In genomic region chr6:43180985-43181384, GRCh38 we compare ENCODE assay signal across 9 cellular contexts. TPM values are rescaled to one million over a fixed set of nuclear protein-coding genes. Genes with fewer than 3 reads are reported as not detected.
DNase-seq lines count a peak whose midpoint lies in the region; ATAC-seq and TF ChIP-seq lines count a peak whose summit lies in the region.
"Had no signal": no experiment of that assay in that cellular context is flagged by ENCODE, and none has a peak within 500 bp of the region (broad histone marks: within the 10 kb centered on the region; RNA-seq: fewer than 3 reads in every experiment).

No MANE protein-coding gene starts in this region.

- no peak for TF ChIP-seq POLR2A in breast epithelium (IDR thresholded peaks at IDR 0.05)

- H3K9me3 ChIP-seq in DOHH2 (ENCODE audit: control insufficient read depth, insufficient read depth, low read length), result no peaks in the 10 kb centered on the region
- H3K9me3 ChIP-seq in breast epithelium, result no peaks in the 10 kb centered on the region
- no peaks in the 10 kb centered on the region for H3K9me3 ChIP-seq in neural progenitor cell (ENCODE audit: low read depth)

- no peak overlapping the region for H3K4me3 ChIP-seq in DOHH2 (ENCODE audit: low read length)
- H3K4me3 ChIP-seq in breast epithelium, result no peak overlapping the region
- no peak overlapping the region for H3K4me3 ChIP-seq in neural progenitor cell

- H3K27me3 ChIP-seq in DOHH2 (ENCODE audit: control insufficient read depth, low read length) (no peaks in the 10 kb centered on the region), breast epithelium (no peaks in the 10 kb centered on the region), neural progenitor cell (no peaks in the 10 kb centered on the region)

- peaks cover 7% of the 10 kb centered on the region for H3K27me3 Mint-ChIP-seq in neural progenitor cell (ENCODE audit: insufficient read depth, low read depth)

- DNase-seq in NAMALWA (ENCODE audit: low spot score) (peak; percentile 24), breast epithelium (ENCODE audit: low spot score in 2 of 2) (no peak), neural progenitor cell (ENCODE audit: low spot score) (no peak), caudate nucleus (lab: John Stamatoyannopoulos, UW) (no peak), MV-4-11 (lab: John Stamatoyannopoulos, UW) (no peak)
- DNase-seq: NCI-H1436 treated with DMSO at 0.1 percent for 48 hours had no signal

- peak overlapping the region; percentile 7 for H3K27ac Mint-ChIP-seq in neural progenitor cell

- H3K4me1 Mint-ChIP-seq in neural progenitor cell, result peaks cover 22% of the 10 kb centered on the region

- H3K4me2 ChIP-seq in DOHH2 (ENCODE audit: low read length) (peak overlapping the region; percentile 91), neural progenitor cell (peak overlapping the region; percentile 98)

- H3K36me3 Mint-ChIP-seq in neural progenitor cell, result peaks cover 11% of the 10 kb centered on the region

- peak overlapping the region; percentile 89 for H3K4me3 Mint-ChIP-seq in neural progenitor cell

- ATAC-seq in GM18868 (IDR thresholded peaks at IDR 0.05; ENCODE audit: unreplicated experiment), result no peak
- no peak for ATAC-seq in GM18861 (IDR thresholded peaks at IDR 0.05; ENCODE audit: unreplicated experiment)

- H3K79me2 ChIP-seq in DOHH2 (ENCODE audit: control insufficient read depth, low read length) (peaks cover 29% of the 10 kb centered on the region), neural progenitor cell (ENCODE audit: low read depth) (peaks cover 4% of the 10 kb centered on the region)

- peaks cover 21% of the 10 kb centered on the region for H3K4me1 ChIP-seq in DOHH2 (ENCODE audit: control insufficient read depth, low read length)
- H3K4me1 ChIP-seq in breast epithelium, result peaks cover 0 to 9% of the 10 kb centered on the region in 2 donors
- H3K4me1 ChIP-seq in neural progenitor cell, result no peaks in the 10 kb centered on the region

- TF ChIP-seq CTCF in DOHH2 (IDR thresholded peaks at IDR 0.05; ENCODE audit: low read depth, low read length, poor library complexity, severe bottlenecking) (no peak), breast epithelium (IDR thresholded peaks at IDR 0.05) (no peak), neural progenitor cell (IDR thresholded peaks at IDR 0.05) (no peak)

- H3K9ac ChIP-seq in neural progenitor cell, result no peak overlapping the region

- H2AFZ ChIP-seq in neural progenitor cell (replicated peaks), result no peak overlapping the region

- no peaks in the 10 kb centered on the region for H3K9me3 Mint-ChIP-seq in neural progenitor cell

- H3K27ac ChIP-seq in DOHH2 (ENCODE audit: low read depth, low read length), result peak overlapping the region; percentile 32; the same call in 1 of the 2 replicates
- H3K27ac ChIP-seq in breast epithelium, result peak overlapping the region; percentile 86 to 93
- no peak overlapping the region for H3K27ac ChIP-seq in neural progenitor cell
- H3K27ac ChIP-seq in caudate nucleus (ENCODE audit: low read depth, low read length), result no peak overlapping the region

- H4K20me1 ChIP-seq in DOHH2 (ENCODE audit: control insufficient read depth, insufficient read depth, low read depth, low read length) (no peaks in the 10 kb centered on the region), neural progenitor cell (ENCODE audit: low read depth) (peaks cover 4% of the 10 kb centered on the region)

- peaks cover 15% of the 10 kb centered on the region for H3F3A ChIP-seq in DOHH2 (ENCODE audit: control insufficient read depth, insufficient read depth)
- peaks cover 33% of the 10 kb centered on the region for H3F3A ChIP-seq in neural progenitor cell (ENCODE audit: low read depth)

- H3K9me2 ChIP-seq in DOHH2 (replicated peaks; ENCODE audit: control insufficient read depth, low read length), result no peaks in the 10 kb centered on the region

- H3K36me3 ChIP-seq in DOHH2 (ENCODE audit: control insufficient read depth, low read length) (peaks cover 56% of the 10 kb centered on the region), breast epithelium (no peaks in the 10 kb centered on the region), neural progenitor cell (no peaks in the 10 kb centered on the region)

- intact Hi-C loops in breast epithelium (cut with DNase I; ENCODE audit: low total_unique reads), result no loop called here

RNA-seq across cellular contexts. Expression of gene CUL9, which starts 1.0 kb away (rescaled TPM):
- total RNA-seq in breast epithelium (10 to 100 TPM; 25.1 to 47.5 (median 43.3) TPM), neural progenitor cell (ENCODE audit: low replicate concordance) (14.1 and 25.9 TPM in 2 replicates)

RNA-seq across cellular contexts. Expression of gene SRF, which starts 9.9 kb away (rescaled TPM):
- total RNA-seq in breast epithelium (10 to 100 TPM; 18.1 to 32.1 (median 28.5) TPM), neural progenitor cell (ENCODE audit: low replicate concordance) (15.0 and 35.6 TPM in 2 replicates)

RNA-seq across cellular contexts. Expression of gene DNPH1, which starts 48.3 kb away (rescaled TPM):
- total RNA-seq in breast epithelium, result 10 to 100 TPM; 46.5 to 61.1 (median 53.7) TPM
- 25.2 and 113 TPM in 2 replicates for total RNA-seq in neural progenitor cell (ENCODE audit: low replicate concordance)

Comparison
In these comparisons a context has a peak if more than half of its experiments do, and no peak if none do; other contexts are left out.
1. H3K27ac ChIP-seq: peak in DOHH2 (single experiment) and breast epithelium (2 of 2); none in neural progenitor cell (single experiment) and caudate nucleus (single experiment).